14 cellular contexts compared by ENCODE assay signal in genomic region chr7:99284165-99284564, GRCh38. TPM values are rescaled to one million over a fixed set of nuclear protein-coding genes. Genes with fewer than 3 reads are reported as not detected.
"Had no signal": no experiment of that assay in that cellular context is flagged by ENCODE, and none has a peak within 500 bp of the region (broad histone marks: within the 10 kb centered on the region; RNA-seq: fewer than 3 reads in every experiment).

No MANE protein-coding gene starts in this region.

RNA-seq across cellular contexts. Expression of gene MYH16, which starts 11.5 kb away (rescaled TPM):
- total RNA-seq: activated B cell treated with CpG ODN at 0.5 μM for 24 hours; activated CD4-positive, alpha-beta memory T cell treated with anti-CD3 and anti-CD28 coated beads for 36 hours; activated CD4-positive, alpha-beta memory T cell treated with anti-CD3 and anti-CD28 coated beads, Interleukin-2, amount 10 ng/mL, durations not matched to agents 7 days and 5 days; activated CD4-positive, alpha-beta T cell treated with anti-CD3 and anti-CD28 coated beads for 36 hours; activated CD4-positive, alpha-beta T cell treated with anti-CD3 and anti-CD28 coated beads, Interleukin-2, amount 10 ng/mL, durations not matched to agents 24 days and 14 days; activated CD4-positive, alpha-beta T cell treated with anti-CD3 and anti-CD28 coated beads, Interleukin-2, amount 10 ng/mL, durations not matched to agents 7 days and 5 days; activated CD8-positive, alpha-beta memory T cell treated with anti-CD3 and anti-CD28 coated beads for 36 hours; activated CD8-positive, alpha-beta memory T cell treated with anti-CD3 and anti-CD28 coated beads, Interleukin-2, amount 10 ng/mL, durations not matched to agents 7 days and 5 days; activated CD8-positive, alpha-beta T cell treated with anti-CD3 and anti-CD28 coated beads for 36 hours; activated CD8-positive, alpha-beta T cell treated with anti-CD3 and anti-CD28 coated beads, Interleukin-2, amount 10 ng/mL, durations not matched to agents 7 days and 5 days; T-cell; T-helper 1 cell treated with Interleukin-12 subunit alpha and Interleukin-12 subunit beta and Interleukin-4 antibody, amounts not matched to agents 30 ng/mL and 1 ng/mL, for 36 hours; T-helper 17 cell; T-helper 2 cell treated with Interferon-gamma antibody and Interleukin-4, amounts not matched to agents 100 ng/mL and 5 ng/mL, for 36 hours had no signal
